Comparison of ENCODE assay signal across 1 cellular context in the genomic region with DNA sequence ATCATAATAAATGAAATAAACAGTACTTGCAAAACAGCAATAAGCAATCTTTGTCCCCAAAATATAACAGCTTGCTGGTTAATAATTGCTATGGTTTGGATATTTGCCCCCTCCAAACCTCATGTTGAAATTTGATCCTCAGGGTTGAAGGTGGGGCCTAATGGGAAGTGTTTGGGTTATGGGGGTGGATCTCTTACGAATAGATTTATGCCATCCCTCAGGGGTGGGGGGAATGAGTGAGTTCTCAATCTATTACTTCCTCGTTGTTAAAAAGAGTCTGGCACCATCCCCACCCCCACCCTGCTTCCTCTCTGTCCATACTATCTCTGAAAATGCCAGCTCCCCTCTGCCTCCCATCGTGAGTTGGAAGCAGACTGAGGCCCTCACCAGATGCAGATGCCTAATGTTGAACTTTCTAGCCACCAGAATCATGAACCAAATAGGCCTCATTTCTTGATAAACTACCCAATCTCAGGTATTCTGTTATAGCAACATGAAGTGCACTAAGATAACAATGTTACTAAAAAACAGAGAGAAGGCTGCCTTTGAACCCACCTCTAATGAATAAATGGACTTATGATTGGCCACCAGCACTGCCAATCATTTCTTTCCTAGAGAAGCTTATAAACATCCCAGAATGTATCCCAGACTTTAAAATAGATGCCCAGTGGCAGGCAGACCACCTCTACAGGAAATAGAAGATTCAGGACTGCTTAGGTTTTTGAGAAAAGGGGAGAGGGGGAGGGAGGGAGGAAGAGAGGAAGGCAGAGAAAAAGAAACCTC.
TF ChIP-seq lines count a peak whose summit lies in the region.

No MANE protein-coding gene starts in this region.

TF ChIP-seq in HCT116, 20 proteins besides CTCF, POLR2A, EP300 and RAD21 (continued from another document):
- no peak for TF ChIP-seq ZBTB33 (IDR thresholded peaks at IDR 0.05; ENCODE audit: extremely low read depth, insufficient replicate concordance, low read length)
- TF ChIP-seq FOSL1 (IDR thresholded peaks at IDR 0.05; ENCODE audit: low read depth), result no peak
- TF ChIP-seq ZFX (IDR thresholded peaks at IDR 0.05), result no peak
- TF ChIP-seq, protein P1, sequence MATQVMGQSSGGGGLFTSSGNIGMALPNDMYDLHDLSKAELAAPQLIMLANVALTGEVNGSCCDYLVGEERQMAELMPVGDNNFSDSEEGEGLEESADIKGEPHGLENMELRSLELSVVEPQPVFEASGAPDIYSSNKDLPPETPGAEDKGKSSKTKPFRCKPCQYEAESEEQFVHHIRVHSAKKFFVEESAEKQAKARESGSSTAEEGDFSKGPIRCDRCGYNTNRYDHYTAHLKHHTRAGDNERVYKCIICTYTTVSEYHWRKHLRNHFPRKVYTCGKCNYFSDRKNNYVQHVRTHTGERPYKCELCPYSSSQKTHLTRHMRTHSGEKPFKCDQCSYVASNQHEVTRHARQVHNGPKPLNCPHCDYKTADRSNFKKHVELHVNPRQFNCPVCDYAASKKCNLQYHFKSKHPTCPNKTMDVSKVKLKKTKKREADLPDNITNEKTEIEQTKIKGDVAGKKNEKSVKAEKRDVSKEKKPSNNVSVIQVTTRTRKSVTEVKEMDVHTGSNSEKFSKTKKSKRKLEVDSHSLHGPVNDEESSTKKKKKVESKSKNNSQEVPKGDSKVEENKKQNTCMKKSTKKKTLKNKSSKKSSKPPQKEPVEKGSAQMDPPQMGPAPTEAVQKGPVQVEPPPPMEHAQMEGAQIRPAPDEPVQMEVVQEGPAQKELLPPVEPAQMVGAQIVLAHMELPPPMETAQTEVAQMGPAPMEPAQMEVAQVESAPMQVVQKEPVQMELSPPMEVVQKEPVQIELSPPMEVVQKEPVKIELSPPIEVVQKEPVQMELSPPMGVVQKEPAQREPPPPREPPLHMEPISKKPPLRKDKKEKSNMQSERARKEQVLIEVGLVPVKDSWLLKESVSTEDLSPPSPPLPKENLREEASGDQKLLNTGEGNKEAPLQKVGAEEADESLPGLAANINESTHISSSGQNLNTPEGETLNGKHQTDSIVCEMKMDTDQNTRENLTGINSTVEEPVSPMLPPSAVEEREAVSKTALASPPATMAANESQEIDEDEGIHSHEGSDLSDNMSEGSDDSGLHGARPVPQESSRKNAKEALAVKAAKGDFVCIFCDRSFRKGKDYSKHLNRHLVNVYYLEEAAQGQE (IDR thresholded peaks at IDR 0.05; ENCODE audit: low read depth), result no peak
- TF ChIP-seq EGR1 (IDR thresholded peaks at IDR 0.05; ENCODE audit: low read depth), result no peak
- no peak for TF ChIP-seq SRF (IDR thresholded peaks at IDR 0.05; ENCODE audit: low read depth)
- TF ChIP-seq, protein P2, sequence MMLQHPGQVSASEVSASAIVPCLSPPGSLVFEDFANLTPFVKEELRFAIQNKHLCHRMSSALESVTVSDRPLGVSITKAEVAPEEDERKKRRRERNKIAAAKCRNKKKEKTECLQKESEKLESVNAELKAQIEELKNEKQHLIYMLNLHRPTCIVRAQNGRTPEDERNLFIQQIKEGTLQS (IDR thresholded peaks at IDR 0.05), result no peak
- TF ChIP-seq POLR2AphosphoS5 (IDR thresholded peaks at IDR 0.05; ENCODE audit: low read depth, low read length), result no peak
- TF ChIP-seq YY1 (IDR thresholded peaks at IDR 0.05; ENCODE audit: extremely low read depth, insufficient replicate concordance, low read depth, low read length), result no peak
TF ChIP-seq in HCT116: peak in this region for 0.
